ENCODE assay signal across 1 cellular context in genomic region chr14:104677506-104678332, GRCh38.
A peak's percentile ranks its signal among the peaks of the same experiment; 100 is the strongest.
TF ChIP-seq lines count a peak whose summit lies in the region.

No MANE protein-coding gene starts in this region.

TF ChIP-seq in K562, 482 proteins besides CTCF, POLR2A, EP300 and RAD21 (continued from another document and continues in another):
- no peak for TF ChIP-seq IRF1 (CRISPR knock-in tag; IDR thresholded peaks at IDR 0.05; ENCODE audit: borderline replicate concordance)
- TF ChIP-seq E2F1 (CRISPR knock-in tag; IDR thresholded peaks at IDR 0.05) = no peak
- TF ChIP-seq ZNF324 (CRISPR knock-in tag; IDR thresholded peaks at IDR 0.05) = no peak
- peak; percentile 4; the same call in 1 of the 2 replicates for TF ChIP-seq USF1 (CRISPR knock-in tag; IDR thresholded peaks at IDR 0.05)
- TF ChIP-seq SLC30A9 (CRISPR knock-in tag; IDR thresholded peaks at IDR 0.05) = no peak
- peak; percentile 87 for TF ChIP-seq EP400 (IDR thresholded peaks at IDR 0.05)
- no peak for TF ChIP-seq STAG1 (CRISPR knock-in tag; IDR thresholded peaks at IDR 0.05; ENCODE audit: borderline replicate concordance)
- TF ChIP-seq CCNT2 (IDR thresholded peaks at IDR 0.05; ENCODE audit: borderline replicate concordance, extremely low read depth, insufficient read length, low read depth, low read length) = peak; percentile 52
- no peak for TF ChIP-seq BMI1 (IDR thresholded peaks at IDR 0.05; ENCODE audit: low read length)
- no peak for TF ChIP-seq TAL1 (IDR thresholded peaks at IDR 0.05)
- TF ChIP-seq THAP12 (CRISPR knock-in tag; IDR thresholded peaks at IDR 0.05) = no peak
- no peak for TF ChIP-seq NFATC3 (IDR thresholded peaks at IDR 0.05)
- peak; percentile 87 for TF ChIP-seq ZBTB7A (IDR thresholded peaks at IDR 0.05; ENCODE audit: borderline replicate concordance, control insufficient read depth, low read depth, low read length)
- no peak for TF ChIP-seq ZNF24 (IDR thresholded peaks at IDR 0.05)
- TF ChIP-seq ARID3B (CRISPR knock-in tag; IDR thresholded peaks at IDR 0.05; ENCODE audit: borderline replicate concordance) = no peak
- no peak for TF ChIP-seq HMG20A (CRISPR knock-in tag; conservative IDR thresholded peaks at IDR 0.05)
- no peak for TF ChIP-seq CC2D1A (IDR thresholded peaks at IDR 0.05)
- no peak for TF ChIP-seq SAFB (IDR thresholded peaks at IDR 0.05; ENCODE audit: borderline replicate concordance, low read depth, low read length)
- no peak for TF ChIP-seq POLR3A (IDR thresholded peaks at IDR 0.05; ENCODE audit: borderline replicate concordance, extremely low read depth, insufficient read depth, insufficient read length)
- no peak for TF ChIP-seq NCOA1 (IDR thresholded peaks at IDR 0.05; ENCODE audit: low read depth)
- no peak for TF ChIP-seq AFF1 (IDR thresholded peaks at IDR 0.05; ENCODE audit: low read depth in 1 of 2, partially characterized antibody in 2 of 2)
- 0 out of 4 replicates have a peak, but pooled peaks of 1 of the 2 experiments have one; percentile 12 for TF ChIP-seq SRF (CRISPR knock-in tag; IDR thresholded peaks at IDR 0.05)
- peak; percentile 23; the same call in 1 of the 2 replicates for TF ChIP-seq E2F3 (CRISPR knock-in tag; IDR thresholded peaks at IDR 0.05)
- TF ChIP-seq SMARCC2 (IDR thresholded peaks at IDR 0.05; ENCODE audit: low read depth) = 0 out of 2 replicates have a peak, but pooled peaks have one; percentile 47
- TF ChIP-seq MYBL2 (IDR thresholded peaks at IDR 0.05; ENCODE audit: low read depth) = no peak
- TF ChIP-seq MYBL2 (CRISPR knock-in tag; IDR thresholded peaks at IDR 0.05; ENCODE audit: borderline replicate concordance) = no peak
- TF ChIP-seq ZEB2 (IDR thresholded peaks at IDR 0.05) = no peak
- TF ChIP-seq TCF7L2 (IDR thresholded peaks at IDR 0.05; ENCODE audit: low read depth, low read length) = no peak
- TF ChIP-seq NR2C1 (IDR thresholded peaks at IDR 0.05) = no peak
- TF ChIP-seq NR2C1 (tag; IDR thresholded peaks at IDR 0.05) = no peak; the same call in 1 of the 2 replicates
- no peak for TF ChIP-seq ZNF449 (CRISPR knock-in tag; IDR thresholded peaks at IDR 0.05)
- no peak for TF ChIP-seq ZNF146 (CRISPR knock-in tag; IDR thresholded peaks at IDR 0.05; ENCODE audit: unreplicated experiment)
- TF ChIP-seq BRD4 (IDR thresholded peaks at IDR 0.05) = peak; percentile 85; the same call in 1 of the 2 replicates
- no peak for TF ChIP-seq ZNF717 (CRISPR knock-in tag; IDR thresholded peaks at IDR 0.05)
- TF ChIP-seq U2AF1 (optimal IDR thresholded peaks at IDR 0.05; ENCODE audit: low read depth, low read length) = no peak
- TF ChIP-seq C11orf30 (IDR thresholded peaks at IDR 0.05; ENCODE audit: low read depth) = peak; percentile 97
- peak; percentile 69; the same call in 1 of the 2 replicates for TF ChIP-seq SMAD4 (CRISPR knock-in tag; conservative IDR thresholded peaks at IDR 0.05)
- peak; percentile 56 to 65 for TF ChIP-seq NRF1 (conservative IDR thresholded peaks at IDR 0.05 in 1 of 2, IDR thresholded peaks at IDR 0.05 in 1 of 2)
- peak in 1 of 2 experiments; percentile 65; a peak in 1 of 4 replicates for TF ChIP-seq FOXA3 (CRISPR knock-in tag; conservative IDR thresholded peaks at IDR 0.05 in 1 of 2, IDR thresholded peaks at IDR 0.05 in 1 of 2)
- no peak for TF ChIP-seq HNRNPK (IDR thresholded peaks at IDR 0.05; ENCODE audit: low read depth, low read length, poor library complexity, severe bottlenecking)
- TF ChIP-seq ARID4B (CRISPR knock-in tag; IDR thresholded peaks at IDR 0.05) = peak; percentile 77
- TF ChIP-seq POLR3G (IDR thresholded peaks at IDR 0.05; ENCODE audit: extremely low read depth, insufficient read length, insufficient replicate concordance) = no peak
- no peak for TF ChIP-seq NFIX (CRISPR knock-in tag; IDR thresholded peaks at IDR 0.05; ENCODE audit: low read depth)
- TF ChIP-seq ZFP30 (CRISPR knock-in tag; IDR thresholded peaks at IDR 0.05; ENCODE audit: borderline replicate concordance) = no peak
- TF ChIP-seq SUPT5H (IDR thresholded peaks at IDR 0.05) = peak; percentile 67
- TF ChIP-seq ARID1B (IDR thresholded peaks at IDR 0.05) = peak; percentile 71
- no peak for TF ChIP-seq THAP7 (CRISPR knock-in tag; IDR thresholded peaks at IDR 0.05)
- peak; percentile 80 to 93 for TF ChIP-seq E2F6 (IDR thresholded peaks at IDR 0.05; ENCODE audit: borderline replicate concordance in 1 of 2, extremely low read depth in 1 of 2, insufficient read depth in 1 of 2, insufficient read length in 1 of 2, low read depth in 1 of 2, low read length in 1 of 2, poor library complexity in 1 of 2, severe bottlenecking in 1 of 2)
- no peak for TF ChIP-seq FOXM1 (IDR thresholded peaks at IDR 0.05; ENCODE audit: low read depth)
- no peak for TF ChIP-seq FOXM1 (CRISPR knock-in tag; IDR thresholded peaks at IDR 0.05; ENCODE audit: low read depth)
